In the genomic region with DNA sequence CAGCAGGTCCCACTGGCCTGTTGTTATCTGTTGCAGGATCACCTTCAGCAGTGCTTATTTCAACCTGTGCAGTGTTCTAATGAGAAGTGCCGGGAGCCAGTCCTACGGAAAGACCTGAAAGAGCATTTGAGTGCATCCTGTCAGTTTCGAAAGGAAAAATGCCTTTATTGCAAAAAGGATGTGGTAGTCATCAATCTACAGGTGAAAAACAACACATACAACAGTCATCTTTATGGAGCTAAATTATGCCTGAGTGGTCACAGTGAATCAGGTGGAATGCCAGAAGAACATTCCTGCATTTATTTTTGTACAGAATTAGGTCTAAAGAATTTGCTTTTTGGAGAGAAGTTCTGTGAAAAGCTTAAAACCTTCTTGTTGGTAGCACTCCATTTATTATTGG, we compare ENCODE assay signal across 22 cellular contexts. TPM values are rescaled to one million over a fixed set of nuclear protein-coding genes. Genes with fewer than 3 reads are reported as not detected.
A peak's percentile ranks its signal among the peaks of the same experiment; 100 is the strongest.
DNase-seq lines count a peak whose midpoint lies in the region; ATAC-seq and TF ChIP-seq lines count a peak whose summit lies in the region.
"Had no signal": no experiment of that assay in that cellular context is flagged by ENCODE, and none has a peak within 500 bp of the region (broad histone marks: within the 10 kb centered on the region; RNA-seq: fewer than 3 reads in every experiment).

No MANE protein-coding gene starts in this region.

- H3K36me3 ChIP-seq in thoracic aorta: peaks cover 17% of the 10 kb centered on the region
- H3K36me3 ChIP-seq in tibial nerve: peaks cover 0 to 48% (median 6%) of the 10 kb centered on the region in 3 donors

- TF ChIP-seq POLR2A in tibial nerve (IDR thresholded peaks at IDR 0.05): no peak

- H3K9me3 Mint-ChIP-seq in activated CD4-positive, alpha-beta T cell treated with anti-CD3 and anti-CD28 coated beads, Interleukin-2, amount 10 ng/mL, durations not matched to agents 7 days and 5 days: no peaks in the 10 kb centered on the region
- no peaks in the 10 kb centered on the region for H3K9me3 Mint-ChIP-seq in activated T-helper 1 cell treated with anti-CD3 and anti-CD28 coated beads, Interleukin-12 subunit alpha, Interleukin-12 subunit beta, Interleukin-2, Interleukin-4 antibody, amounts not matched to agents 30 ng/mL and 10 ng/mL and 1 ng/mL, durations not matched to agents 14 hours and 24 hours and 36 hours

- H3K4me3 Mint-ChIP-seq in activated CD4-positive, alpha-beta T cell treated with anti-CD3 and anti-CD28 coated beads, Interleukin-2, amount 10 ng/mL, durations not matched to agents 7 days and 5 days: no peak overlapping the region
- H3K4me3 Mint-ChIP-seq in activated T-helper 1 cell treated with anti-CD3 and anti-CD28 coated beads, Interleukin-12 subunit alpha, Interleukin-12 subunit beta, Interleukin-2, Interleukin-4 antibody, amounts not matched to agents 30 ng/mL and 10 ng/mL and 1 ng/mL, durations not matched to agents 14 hours and 24 hours and 36 hours: no peak overlapping the region

- no peak for DNase-seq in activated CD4-positive, alpha-beta T cell treated with anti-CD3 and anti-CD28 coated beads, Interleukin-2, amount 10 ng/mL, durations not matched to agents 7 days and 5 days
- no peak for DNase-seq in activated CD4-positive, alpha-beta T cell treated with anti-CD3 and anti-CD28 coated beads for 4 hours
- DNase-seq in activated T-helper 1 cell treated with anti-CD3 and anti-CD28 coated beads, Interleukin-12 subunit alpha, Interleukin-12 subunit beta, Interleukin-2, Interleukin-4 antibody, amounts not matched to agents 30 ng/mL and 10 ng/mL and 1 ng/mL, durations not matched to agents 14 hours and 24 hours and 36 hours (ENCODE audit: low spot score): no peak
- DNase-seq in epithelial cell of esophagus (ENCODE audit: low read depth) (peak; percentile 38), thoracic aorta (ENCODE audit: low spot score) (no peak), posterior vena cava (ENCODE audit: low spot score) (no peak), tibial nerve (ENCODE audit: low spot score in 2 of 2) (no peak)
- DNase-seq: 8988T; activated CD4-positive, alpha-beta T cell treated with anti-CD3 and anti-CD28 coated beads for 1 hour; C1 segment of cervical spinal cord; DMS79; hypothalamus; Karpas-422; left cardiac atrium; mucosa of descending colon; NCI-H2171; OCI-M1; T1000 had no signal

- TF ChIP-seq EP300 in tibial nerve (IDR thresholded peaks at IDR 0.05): no peak

- H3K9me3 ChIP-seq in thoracic aorta (no peaks in the 10 kb centered on the region), tibial nerve (no peaks in the 10 kb centered on the region)
- H3K9me3 ChIP-seq: HAP-1, mucosa of descending colon, SJSA1 had no signal

- peaks cover 55% of the 10 kb centered on the region for H3K36me3 Mint-ChIP-seq in activated CD4-positive, alpha-beta T cell treated with anti-CD3 and anti-CD28 coated beads, Interleukin-2, amount 10 ng/mL, durations not matched to agents 7 days and 5 days (ENCODE audit: low read depth)
- H3K36me3 Mint-ChIP-seq in activated T-helper 1 cell treated with anti-CD3 and anti-CD28 coated beads, Interleukin-12 subunit alpha, Interleukin-12 subunit beta, Interleukin-2, Interleukin-4 antibody, amounts not matched to agents 30 ng/mL and 10 ng/mL and 1 ng/mL, durations not matched to agents 14 hours and 24 hours and 36 hours (ENCODE audit: low read depth): peaks cover 52% of the 10 kb centered on the region

- TF ChIP-seq CTCF in epithelial cell of esophagus (IDR thresholded peaks at IDR 0.05; ENCODE audit: insufficient read depth, low read depth, low read length, missing control alignments) (no peak), thoracic aorta (IDR thresholded peaks at IDR 0.05) (no peak), tibial nerve (IDR thresholded peaks at IDR 0.05) (no peak)

- 74 to 81% methylated on average over 3 of the region's 3 CpGs for WGBS in tibial nerve, 2 donors

- CTCF ChIA-PET in activated CD4-positive, alpha-beta T cell treated with anti-CD3 and anti-CD28 coated beads, Interleukin-2, amount 10 ng/mL, durations not matched to agents 7 days and 5 days (lab: Charles Lee): no interaction called here

- ATAC-seq in thoracic aorta (ENCODE audit: insufficient number of reproducible peaks, low FRiP score, low read depth) (no peak), GM18873 (IDR thresholded peaks at IDR 0.05; ENCODE audit: low FRiP score, unreplicated experiment) (no peak)
- ATAC-seq: foreskin keratinocyte, left cardiac atrium, mucosa of descending colon had no signal

- no peak overlapping the region for H3K4me3 ChIP-seq in epithelial cell of esophagus (ENCODE audit: low read length)
- no peak overlapping the region for H3K4me3 ChIP-seq in thoracic aorta
- no peak overlapping the region for H3K4me3 ChIP-seq in tibial nerve
- H3K4me3 ChIP-seq: HAP-1, mucosa of descending colon, SJSA1 had no signal

- H3K27ac ChIP-seq in thoracic aorta (peak overlapping the region; percentile 57 to 64), tibial nerve (no peak overlapping the region)
- H3K27ac ChIP-seq: foreskin keratinocyte, SJSA1 had no signal

- POLR2A ChIA-PET in activated CD4-positive, alpha-beta T cell treated with anti-CD3 and anti-CD28 coated beads, Interleukin-2, amount 10 ng/mL, durations not matched to agents 7 days and 5 days (lab: Charles Lee): no interaction called here

- peaks cover 17 to 38% of the 10 kb centered on the region in 2 donors for H3K4me1 ChIP-seq in thoracic aorta (ENCODE audit: control insufficient read depth in 1 of 2, low read depth in 2 of 2)
- H3K4me1 ChIP-seq in tibial nerve: peaks cover 0 to 7% (median 0%) of the 10 kb centered on the region in 4 donors
- H3K4me1 ChIP-seq: SJSA1 had no signal

- no peaks in the 10 kb centered on the region for H3K27me3 ChIP-seq in thoracic aorta (replicated peaks; ENCODE audit: insufficient read depth)
- no peaks in the 10 kb centered on the region for H3K27me3 ChIP-seq in tibial nerve
- H3K27me3 ChIP-seq: foreskin keratinocyte, SJSA1 had no signal

- H3K27ac Mint-ChIP-seq in activated CD4-positive, alpha-beta T cell treated with anti-CD3 and anti-CD28 coated beads, Interleukin-2, amount 10 ng/mL, durations not matched to agents 7 days and 5 days: peak overlapping the region; percentile 47
- H3K27ac Mint-ChIP-seq in activated T-helper 1 cell treated with anti-CD3 and anti-CD28 coated beads, Interleukin-12 subunit alpha, Interleukin-12 subunit beta, Interleukin-2, Interleukin-4 antibody, amounts not matched to agents 30 ng/mL and 10 ng/mL and 1 ng/mL, durations not matched to agents 14 hours and 24 hours and 36 hours: peak overlapping the region; percentile 48

- H3K27me3 Mint-ChIP-seq in activated CD4-positive, alpha-beta T cell treated with anti-CD3 and anti-CD28 coated beads, Interleukin-2, amount 10 ng/mL, durations not matched to agents 7 days and 5 days: no peaks in the 10 kb centered on the region
- H3K27me3 Mint-ChIP-seq in activated T-helper 1 cell treated with anti-CD3 and anti-CD28 coated beads, Interleukin-12 subunit alpha, Interleukin-12 subunit beta, Interleukin-2, Interleukin-4 antibody, amounts not matched to agents 30 ng/mL and 10 ng/mL and 1 ng/mL, durations not matched to agents 14 hours and 24 hours and 36 hours (ENCODE audit: insufficient read depth): no peaks in the 10 kb centered on the region

- intact Hi-C loops in activated T-helper 1 cell treated with anti-CD3 and anti-CD28 coated beads, Interleukin-12 subunit alpha, Interleukin-12 subunit beta, Interleukin-2, Interleukin-4 antibody, amounts not matched to agents 30 ng/mL and 10 ng/mL and 1 ng/mL, durations not matched to agents 14 hours and 24 hours and 36 hours (cut with micrococcal nuclease): no loop called here
- intact Hi-C loops in posterior vena cava (cut with DNase I): no loop called here

- peaks cover 15% of the 10 kb centered on the region for H3K4me1 Mint-ChIP-seq in activated CD4-positive, alpha-beta T cell treated with anti-CD3 and anti-CD28 coated beads, Interleukin-2, amount 10 ng/mL, durations not matched to agents 7 days and 5 days
- H3K4me1 Mint-ChIP-seq in activated T-helper 1 cell treated with anti-CD3 and anti-CD28 coated beads, Interleukin-12 subunit alpha, Interleukin-12 subunit beta, Interleukin-2, Interleukin-4 antibody, amounts not matched to agents 30 ng/mL and 10 ng/mL and 1 ng/mL, durations not matched to agents 14 hours and 24 hours and 36 hours (ENCODE audit: low read depth): peaks cover 39% of the 10 kb centered on the region

RNA-seq across cellular contexts. Expression of a gene that starts 33.2 kb away (rescaled TPM):
- 10 to 100 TPM; 64.5 to 65.6 TPM for total RNA-seq in activated CD4-positive, alpha-beta T cell treated with anti-CD3 and anti-CD28 coated beads, Interleukin-2, amount 10 ng/mL, durations not matched to agents 7 days and 5 days
- total RNA-seq in activated T-helper 1 cell treated with anti-CD3 and anti-CD28 coated beads, Interleukin-12 subunit alpha, Interleukin-12 subunit beta, Interleukin-2, Interleukin-4 antibody, amounts not matched to agents 30 ng/mL and 10 ng/mL and 1 ng/mL, durations not matched to agents 14 hours and 24 hours and 36 hours: 54.3 and 57.2 TPM in 2 replicates
- 10 to 100 TPM; 55.8 to 62.7 TPM for total RNA-seq in thoracic aorta
- 10 to 100 TPM; 45.1 to 52.6 TPM for total RNA-seq in posterior vena cava
- 10 to 100 TPM; 12.0 to 18.6 (median 15.6) TPM for total RNA-seq in tibial nerve

Comparison
In these comparisons a context has a peak if more than half of its experiments do, and no peak if none do; other contexts are left out.
1. H3K27ac ChIP-seq: peak in thoracic aorta (2 of 2); none in tibial nerve (0 of 4).